Comparison of ENCODE assay signal across 8 cellular contexts in genomic region chr10:131982185-131982756, GRCh38. TPM values are rescaled to one million over a fixed set of nuclear protein-coding genes. Genes with fewer than 3 reads are reported as not detected.
DNase-seq lines count a peak whose midpoint lies in the region; ATAC-seq and TF ChIP-seq lines count a peak whose summit lies in the region.

No MANE protein-coding gene starts in this region.

- POLR2A ChIA-PET in CD4-positive, alpha-beta T cell (lab: Charles Lee) = interaction anchor here (0.6 to 1.7 kb wide), 7 partner anchors 9 to 97 kb away, joined by 3 to 21 read pairs (median 5); partner anchors contain the start of gene PPP2R2D
- POLR2A ChIA-PET in MCF 10A (lab: Yijun Ruan, JAX) = interaction anchor here (1.0 to 3.3 kb wide), 4 partner anchors 15 to 82 kb away, joined by 3 to 23 read pairs (median 5); no protein-coding TSS in a partner anchor

- CTCF ChIA-PET in CD4-positive, alpha-beta T cell (lab: Charles Lee) = no interaction called here
- CTCF ChIA-PET in MCF 10A (lab: Yijun Ruan, JAX) = interaction anchor here (0.5 to 5.4 kb wide), 4 partner anchors 15 to 41 kb away, joined by 3 to 33 read pairs (median 3); no protein-coding TSS in a partner anchor

- H3K27me3 Mint-ChIP-seq in CD4-positive, alpha-beta T cell = no peaks in the 10 kb centered on the region
- H3K27me3 Mint-ChIP-seq in MCF 10A (ENCODE audit: insufficient read depth, unreplicated experiment) = no peaks in the 10 kb centered on the region
- peaks cover 4 to 22% (median 7%) of the 10 kb centered on the region in 3 donors for H3K27me3 Mint-ChIP-seq in naive B cell

- peak overlapping the region; percentile 66 for H3K4me3 Mint-ChIP-seq in CD4-positive, alpha-beta T cell
- H3K4me3 Mint-ChIP-seq in MCF 10A (ENCODE audit: unreplicated experiment) (peak overlapping the region; percentile 82), naive B cell (peak overlapping the region in 7 of 8 donors; percentile 59 to 90 (median 76))

- H3K27ac Mint-ChIP-seq in CD4-positive, alpha-beta T cell = no peak overlapping the region
- H3K27ac Mint-ChIP-seq in MCF 10A (ENCODE audit: low read depth, unreplicated experiment) (no peak overlapping the region), naive B cell (peak overlapping the region in 1 of 6 donors; percentile 82)

- peaks cover 11% of the 10 kb centered on the region for H3K36me3 Mint-ChIP-seq in CD4-positive, alpha-beta T cell (ENCODE audit: low read depth)
- H3K36me3 Mint-ChIP-seq in MCF 10A (ENCODE audit: insufficient read depth, unreplicated experiment) (peaks cover 9% of the 10 kb centered on the region), naive B cell (no peaks in the 10 kb centered on the region)

- BruUV-seq in MCF 10A (replicated peaks; lab: Mats Ljungman, UMichigan) = no TSS peak

- H3K27ac ChIP-seq in CD4-positive, alpha-beta T cell (ENCODE audit: low read depth, low read length) = no peak overlapping the region

- DNase-seq in CD4-positive, alpha-beta T cell = no peak
- no peak for DNase-seq in MCF 10A (ENCODE audit: unreplicated experiment)
- no peak for DNase-seq in naive B cell
- no peak for DNase-seq in DMS79 treated with DMSO at 0.1 percent for 48 hours (lab: John Stamatoyannopoulos, UW)
- DNase-seq in SIG-M5 treated with dmso at 0.1 percent for 504 hours (lab: John Stamatoyannopoulos, UW; ENCODE audit: unreplicated experiment) = no peak
- no peak for DNase-seq in KG1 (lab: John Stamatoyannopoulos, UW)

- ATAC-seq in CD4-positive, alpha-beta T cell (ENCODE audit: poor library complexity) = peak; percentile 18
- ATAC-seq in GM19397 (IDR thresholded peaks at IDR 0.05; ENCODE audit: unreplicated experiment) (peak; percentile 22), HG03439 (IDR thresholded peaks at IDR 0.05; ENCODE audit: unreplicated experiment) (peak; percentile 37), naive B cell (ENCODE audit: low read depth in 2 of 2) (peak; percentile 19 to 22)

- no peaks in the 10 kb centered on the region for H3K27me3 ChIP-seq in CD4-positive, alpha-beta T cell (ENCODE audit: control insufficient read depth, insufficient read depth, low read length)

- H3K4me1 Mint-ChIP-seq in CD4-positive, alpha-beta T cell (ENCODE audit: low read depth) = peaks cover 40% of the 10 kb centered on the region
- H3K4me1 Mint-ChIP-seq in MCF 10A (ENCODE audit: insufficient read depth, unreplicated experiment) (peaks cover 18% of the 10 kb centered on the region), naive B cell (peaks cover 13 to 27% (median 23%) of the 10 kb centered on the region in 3 donors)

- H3K9me3 Mint-ChIP-seq in CD4-positive, alpha-beta T cell = no peaks in the 10 kb centered on the region
- H3K9me3 Mint-ChIP-seq in MCF 10A (ENCODE audit: unreplicated experiment) (no peaks in the 10 kb centered on the region), naive B cell (no peaks in the 10 kb centered on the region)

- H3K9me3 ChIP-seq in CD4-positive, alpha-beta T cell (ENCODE audit: control insufficient read depth, low read length) = no peaks in the 10 kb centered on the region

- no peak for TF ChIP-seq CTCF in CD4-positive, alpha-beta T cell (IDR thresholded peaks at IDR 0.05)
- no peak for TF ChIP-seq CTCF in MCF 10A (IDR thresholded peaks at IDR 0.05; ENCODE audit: unreplicated experiment)

- intact Hi-C loops in CD4-positive, alpha-beta T cell (cut with DNase I, micrococcal nuclease) = loop anchor here in 1 of 2 experiments (5.0 to 10.0 kb wide), 3 partner anchors 350 to 555 kb away; partner anchors contain the start of genes INPP5A, LRRC27 and PWWP2B
- intact Hi-C loops in MCF 10A (cut with micrococcal nuclease) = loop anchor here (5.0 kb wide), 2 partner anchors 80 to 95 kb away; partner anchors contain the start of gene PPP2R2D

RNA-seq across cellular contexts. Expression of gene BNIP3, which starts 0.5 kb away (rescaled TPM):
- total RNA-seq in CD4-positive, alpha-beta T cell = 10 to 100 TPM; 21.0 to 23.6 TPM
- total RNA-seq in MCF 10A (2022) = 47.0 and 53.0 TPM in 2 replicates
- 10 to 100 TPM in 4 of 6 donors, 1 to 10 TPM in 2; 7.0 to 13.5 (median 11.5) TPM for polyA plus RNA-seq in naive B cell (ENCODE audit: low read depth in 6 of 6)
